15 cellular contexts compared by ENCODE assay signal in the genomic region with DNA sequence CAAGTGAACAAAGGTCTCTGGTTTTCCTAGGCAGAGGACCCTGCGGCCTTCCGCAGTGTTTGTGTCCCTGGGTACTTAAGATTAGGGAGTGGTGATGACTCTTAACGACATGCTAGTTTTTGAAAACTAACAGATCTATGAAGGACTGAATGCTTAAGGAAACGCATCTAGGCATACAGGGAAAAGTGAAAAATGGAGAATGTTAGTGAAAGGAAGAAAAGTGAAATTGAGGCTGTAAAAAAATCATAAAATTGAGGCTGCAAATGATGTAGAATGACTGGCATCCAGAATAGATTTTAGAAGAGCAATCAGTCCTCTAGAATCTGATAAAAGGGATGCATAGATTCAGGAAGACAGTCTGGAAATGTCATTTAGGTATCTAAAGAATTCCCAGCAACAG. TPM values are rescaled to one million over a fixed set of nuclear protein-coding genes. Genes with fewer than 3 reads are reported as not detected.
DNase-seq lines count a peak whose midpoint lies in the region; ATAC-seq and TF ChIP-seq lines count a peak whose summit lies in the region.
"Had no signal": no experiment of that assay in that cellular context is flagged by ENCODE, and none has a peak within 500 bp of the region (broad histone marks: within the 10 kb centered on the region; RNA-seq: fewer than 3 reads in every experiment).

No MANE protein-coding gene starts in this region.

- no peak overlapping the region for H3K27ac ChIP-seq in BLaER1 treated with 17β-estradiol and CSF1 and Interleukin-3, amounts not matched to agents 10 nM and 100 nM
- no peak overlapping the region for H3K27ac ChIP-seq in psoas muscle
- H3K27ac ChIP-seq: GM23248 had no signal

- ATAC-seq in stimulated activated effector memory CD8-positive, alpha-beta T cell treated with anti-CD3 and anti-CD28 coated beads, Interleukin-12 subunit alpha, Interleukin-12 subunit beta, amount 100 ng/mL, for 72 hours: no peak
- ATAC-seq in psoas muscle: no peak
- ATAC-seq in GM18511 (IDR thresholded peaks at IDR 0.05; ENCODE audit: unreplicated experiment): no peak
- ATAC-seq: HCT116 had no signal

- H3K36me3 ChIP-seq in BLaER1 treated with 17β-estradiol and CSF1 and Interleukin-3, amounts not matched to agents 10 nM and 100 nM: peaks cover 65 to 75% (median 72%) of the 10 kb centered on the region in 11 experiments
- H3K36me3 ChIP-seq in Loucy (ENCODE audit: insufficient read depth, low read length) (0 out of 2 replicates have a peak, but pooled peaks cover 3% of the 10 kb centered on the region), psoas muscle (ENCODE audit: insufficient read depth in 1 of 2, low read depth in 1 of 2) (peaks cover 10 to 51% of the 10 kb centered on the region in 2 donors)

- H3K4me1 ChIP-seq in BLaER1 treated with 17β-estradiol and CSF1 and Interleukin-3, amounts not matched to agents 10 nM and 100 nM: peaks cover 11 to 18% (median 15%) of the 10 kb centered on the region in 10 experiments; a peak in 18 of 20 replicates
- H3K4me1 ChIP-seq in Loucy (ENCODE audit: insufficient read depth, low read length, poor library complexity, severe bottlenecking): peaks cover 21% of the 10 kb centered on the region
- peaks cover 4% of the 10 kb centered on the region for H3K4me1 ChIP-seq in psoas muscle
- H3K4me1 ChIP-seq: BE2C, Caco-2 had no signal

- H3K9me3 ChIP-seq in BLaER1 treated with 17β-estradiol and CSF1 and Interleukin-3, amounts not matched to agents 10 nM and 100 nM (replicated peaks in 1 of 11): peaks cover 70 to 80% (median 75%) of the 10 kb centered on the region in 11 experiments
- H3K9me3 ChIP-seq in Loucy (ENCODE audit: insufficient read depth, low read depth, low read length) (0 out of 2 replicates have a peak, but pooled peaks cover under 1% of the 10 kb centered on the region), psoas muscle (peaks cover 78% of the 10 kb centered on the region)

- H3K9me2 ChIP-seq in Loucy (replicated peaks; ENCODE audit: low read depth, low read length): no peaks in the 10 kb centered on the region

- TF ChIP-seq CTCF in Loucy (conservative IDR thresholded peaks at IDR 0.05; ENCODE audit: low read length) (no peak), nephron (IDR thresholded peaks at IDR 0.05; ENCODE audit: unreplicated experiment in 3 of 3) (no peak), psoas muscle (IDR thresholded peaks at IDR 0.05) (no peak)

- no peak for DNase-seq in stimulated activated effector memory CD8-positive, alpha-beta T cell treated with anti-CD3 and anti-CD28 coated beads, Interleukin-12 subunit alpha, Interleukin-12 subunit beta, amount 100 ng/mL, for 72 hours (ENCODE audit: low spot score in 2 of 2)
- DNase-seq in psoas muscle (no peak), NCI-H2107 treated with DMSO at 0.1 percent for 48 hours (lab: John Stamatoyannopoulos, UW; ENCODE audit: unreplicated experiment) (no peak)
- DNase-seq: BE2C; Caco-2; CD8-positive, alpha-beta memory T cell; DMS53; GF-D8; GM23248; KBM-7 had no signal

- peaks cover 14% of the 10 kb centered on the region for H3K4me1 Mint-ChIP-seq in nephron
- peaks cover 24% of the 10 kb centered on the region for H3K4me1 Mint-ChIP-seq in stimulated activated effector memory CD8-positive, alpha-beta T cell treated with anti-CD3 and anti-CD28 coated beads, Interleukin-12 subunit alpha, Interleukin-12 subunit beta, amount 100 ng/mL, for 72 hours

- H3K4me3 Mint-ChIP-seq in nephron: peak overlapping the region in 2 of 3 experiments; percentile 50 to 66
- no peak overlapping the region for H3K4me3 Mint-ChIP-seq in stimulated activated effector memory CD8-positive, alpha-beta T cell treated with anti-CD3 and anti-CD28 coated beads, Interleukin-12 subunit alpha, Interleukin-12 subunit beta, amount 100 ng/mL, for 72 hours

- H4K20me1 ChIP-seq in BLaER1 treated with 17β-estradiol and CSF1 and Interleukin-3, amounts not matched to agents 10 nM and 100 nM: no peaks in the 10 kb centered on the region; a peak in 1 of 22 replicates
- H4K20me1 ChIP-seq in Loucy (ENCODE audit: insufficient read depth, low read length, poor library complexity, severe bottlenecking): peaks cover 20% of the 10 kb centered on the region

- peaks cover 67% of the 10 kb centered on the region for H3K9me3 Mint-ChIP-seq in nephron
- H3K9me3 Mint-ChIP-seq in stimulated activated effector memory CD8-positive, alpha-beta T cell treated with anti-CD3 and anti-CD28 coated beads, Interleukin-12 subunit alpha, Interleukin-12 subunit beta, amount 100 ng/mL, for 72 hours: peaks cover 15% of the 10 kb centered on the region

- no peaks in the 10 kb centered on the region for H3K27me3 ChIP-seq in BLaER1 treated with 17β-estradiol and CSF1 and Interleukin-3, amounts not matched to agents 10 nM and 100 nM
- H3K27me3 ChIP-seq in Loucy (ENCODE audit: insufficient read depth, low read length, poor library complexity, severe bottlenecking) (no peaks in the 10 kb centered on the region), psoas muscle (ENCODE audit: insufficient read depth in 3 of 3, low read length in 2 of 3) (no peaks in the 10 kb centered on the region)
- H3K27me3 ChIP-seq: BE2C had no signal

- peaks cover 92% of the 10 kb centered on the region for H3K36me3 Mint-ChIP-seq in nephron (ENCODE audit: low read depth)
- H3K36me3 Mint-ChIP-seq in stimulated activated effector memory CD8-positive, alpha-beta T cell treated with anti-CD3 and anti-CD28 coated beads, Interleukin-12 subunit alpha, Interleukin-12 subunit beta, amount 100 ng/mL, for 72 hours: peaks cover 61% of the 10 kb centered on the region

- H3K27ac Mint-ChIP-seq in nephron: no peak overlapping the region
- no peak overlapping the region for H3K27ac Mint-ChIP-seq in stimulated activated effector memory CD8-positive, alpha-beta T cell treated with anti-CD3 and anti-CD28 coated beads, Interleukin-12 subunit alpha, Interleukin-12 subunit beta, amount 100 ng/mL, for 72 hours
- H3K27ac Mint-ChIP-seq: CD8-positive, alpha-beta memory T cell had no signal

- H3F3A ChIP-seq in Loucy (ENCODE audit: low read depth): no peaks in the 10 kb centered on the region

- intact Hi-C loops in psoas muscle (cut with DNase I): loop anchor here (5.0 kb wide), 2 partner anchors 48 to 307 kb away; a partner anchor contains a TSS

- peak overlapping the region in 7 of 10 experiments; percentile 10 to 86 (median 68); a peak in 8 of 20 replicates for H3K4me3 ChIP-seq in BLaER1 treated with 17β-estradiol and CSF1 and Interleukin-3, amounts not matched to agents 10 nM and 100 nM
- H3K4me3 ChIP-seq in Loucy (ENCODE audit: low read length, poor library complexity, severe bottlenecking) (no peak overlapping the region), psoas muscle (no peak overlapping the region)
- H3K4me3 ChIP-seq: GM23248 had no signal

- H3K4me2 ChIP-seq in BLaER1 treated with 17β-estradiol and CSF1 and Interleukin-3, amounts not matched to agents 10 nM and 100 nM: no peak overlapping the region
- H3K4me2 ChIP-seq in Loucy (ENCODE audit: low read depth, low read length, poor library complexity, severe bottlenecking): peak overlapping the region; percentile 95

- no peak overlapping the region for H3K9ac ChIP-seq in BLaER1 treated with 17β-estradiol and CSF1 and Interleukin-3, amounts not matched to agents 10 nM and 100 nM
- no peak overlapping the region for H3K9ac ChIP-seq in Loucy (ENCODE audit: low read depth, low read length, poor library complexity, severe bottlenecking)
- H3K9ac ChIP-seq: GM23248 had no signal

- 96 to 99% (median 99%) methylated on average over 4 of the region's 4 CpGs for WGBS in psoas muscle, 3 donors

- H3K79me2 ChIP-seq in Loucy (ENCODE audit: insufficient read depth, low read length): peaks cover 62% of the 10 kb centered on the region

- H2AFZ ChIP-seq in Loucy (ENCODE audit: low read length): no peak overlapping the region
- H2AFZ ChIP-seq: GM23248 had no signal

- H3K27me3 Mint-ChIP-seq in nephron (ENCODE audit: low read depth): no peaks in the 10 kb centered on the region

RNA-seq across cellular contexts. Expression of a gene that starts 3.5 kb away (rescaled TPM):
- total RNA-seq in psoas muscle: 1 to 10 TPM; 2.5 to 5.1 (median 3.7) TPM
- polyA plus RNA-seq in psoas muscle: 1 to 10 TPM; 1.2 to 5.6 (median 1.9) TPM

RNA-seq across cellular contexts. Expression of a gene that starts 35.3 kb away (rescaled TPM):
- total RNA-seq in psoas muscle: 1 to 10 TPM; 5.2 to 8.0 (median 6.1) TPM
- 1 to 10 TPM; 2.4 to 9.0 (median 2.9) TPM for polyA plus RNA-seq in psoas muscle

RNA-seq across cellular contexts. Expression of a gene that starts 48.5 kb away (rescaled TPM):
- 10 to 100 TPM in 1 of 4 donors, 1 to 10 TPM in 3; 6.1 to 10.4 (median 8.1) TPM for total RNA-seq in psoas muscle
- polyA plus RNA-seq in psoas muscle: 1 to 10 TPM; 2.3 to 5.4 (median 3.1) TPM

Comparison
In these comparisons a context has a peak if more than half of its experiments do, and no peak if none do; other contexts are left out.
1. H3K4me3 ChIP-seq: peak in BLaER1 treated with 17β-estradiol and CSF1 and Interleukin-3, amounts not matched to agents 10 nM and 100 nM (7 of 10); none in Loucy (single experiment) and psoas muscle (single experiment).